Comparison of ENCODE assay signal across 1 cellular context in the genomic region with DNA sequence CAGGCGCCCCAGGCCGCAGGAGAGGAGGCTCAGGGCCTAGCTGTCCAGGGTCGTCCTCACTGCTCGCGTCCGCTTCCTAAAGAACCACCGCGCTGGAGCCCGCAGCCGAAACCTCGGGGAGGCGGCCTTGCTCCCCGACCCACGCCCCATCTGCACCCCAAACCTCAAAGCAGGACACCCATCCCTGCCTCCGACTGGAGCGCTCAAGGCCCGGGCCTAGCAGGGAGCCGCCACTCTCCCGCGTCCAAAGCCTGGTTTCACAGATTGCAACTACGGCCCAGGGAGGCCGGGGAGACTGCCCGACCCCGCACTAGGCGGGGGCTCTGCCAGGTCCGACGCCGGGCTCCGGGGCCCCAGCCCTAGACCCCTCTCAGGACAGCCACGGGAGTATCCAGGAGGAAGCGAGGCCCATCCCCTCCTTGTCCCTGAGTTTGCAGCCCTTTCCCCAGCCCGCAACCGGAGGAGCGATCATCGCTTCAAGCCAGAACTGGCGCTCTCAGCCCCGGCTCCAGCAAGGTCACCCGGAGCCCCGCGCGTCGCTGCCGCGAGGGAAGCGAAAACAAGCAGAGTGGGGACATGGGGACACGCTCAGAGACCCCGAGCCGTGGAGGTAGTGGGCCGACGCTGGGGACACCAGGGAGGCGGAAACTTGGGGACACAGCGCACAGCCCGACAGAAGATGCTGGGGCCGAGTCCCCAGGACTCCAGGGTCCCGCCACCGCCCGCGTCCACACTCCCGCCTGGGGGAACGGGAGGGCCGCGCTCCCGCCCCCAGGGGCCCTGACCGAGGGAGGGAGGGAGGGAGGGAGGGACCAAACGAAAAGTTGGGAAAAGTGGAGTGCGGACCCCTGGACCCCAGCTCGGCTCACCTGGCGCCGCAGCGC.
TF ChIP-seq lines count a peak whose summit lies in the region.

No MANE protein-coding gene starts in this region.

TF ChIP-seq in H1, 55 proteins besides CTCF, POLR2A, EP300 and RAD21:
- TF ChIP-seq KDM4A (IDR thresholded peaks at IDR 0.05; ENCODE audit: low read depth, low read length, severe bottlenecking) (peak; percentile 42), RNF2 (IDR thresholded peaks at IDR 0.05; ENCODE audit: borderline replicate concordance, low read depth, low read length, missing control alignments, poor library complexity, severe bottlenecking) (peak; percentile 64), GTF2F1 (IDR thresholded peaks at IDR 0.05; ENCODE audit: borderline replicate concordance, low read depth, low read length) (no peak), GABPA (IDR thresholded peaks at IDR 0.05; ENCODE audit: borderline replicate concordance, insufficient read depth, low read length) (0 out of 2 replicates have a peak, but pooled peaks have one; percentile 5), FOSL1 (IDR thresholded peaks at IDR 0.05; ENCODE audit: insufficient read depth, low read depth, low read length) (no peak), HDAC2 (IDR thresholded peaks at IDR 0.05; ENCODE audit: borderline replicate concordance in 1 of 2, low read depth in 2 of 2, low read length in 2 of 2) (0 out of 4 replicates have a peak, but pooled peaks of 1 of the 2 experiments have one; percentile 6), BACH1 (IDR thresholded peaks at IDR 0.05; ENCODE audit: low read length) (peak; percentile 53; the same call in 1 of the 2 replicates), EGR1 (IDR thresholded peaks at IDR 0.05; ENCODE audit: borderline replicate concordance, low read depth, low read length) (no peak), CREB1 (IDR thresholded peaks at IDR 0.05) (no peak), EZH2 (IDR thresholded peaks at IDR 0.05; ENCODE audit: low read depth, low read length, severe bottlenecking) (peak; percentile 72), SUZ12 (IDR thresholded peaks at IDR 0.05; ENCODE audit: low read length) (peak; percentile 82)
TF ChIP-seq in H1: peak in this region for 7.
